8 cellular contexts compared by ENCODE assay signal in genomic region chr14:65164068-65164824, GRCh38.
A peak's percentile ranks its signal among the peaks of the same experiment; 100 is the strongest.
DNase-seq lines count a peak whose midpoint lies in the region; ATAC-seq lines count a peak whose summit lies in the region.

No MANE protein-coding gene starts in this region.

- no peaks in the 10 kb centered on the region for H3K9me3 ChIP-seq in T-helper 17 cell (ENCODE audit: control insufficient read depth, low read length, poor library complexity, severe bottlenecking)

- no peak overlapping the region for H3K4me3 Mint-ChIP-seq in activated T-cell treated with anti-CD3 and anti-CD28 coated beads, Interleukin-2, amount 50 U/mL, for 24 hours
- H3K4me3 Mint-ChIP-seq in T-helper 17 cell: no peak overlapping the region
- H3K4me3 Mint-ChIP-seq in effector memory CD8-positive, alpha-beta T cell: no peak overlapping the region

- H3K27me3 Mint-ChIP-seq in activated T-cell treated with anti-CD3 and anti-CD28 coated beads, Interleukin-2, amount 50 U/mL, for 24 hours: peaks cover 3% of the 10 kb centered on the region
- no peaks in the 10 kb centered on the region for H3K27me3 Mint-ChIP-seq in T-helper 17 cell
- H3K27me3 Mint-ChIP-seq in effector memory CD8-positive, alpha-beta T cell: peaks cover 0 to 13% of the 10 kb centered on the region in 2 donors

- peaks cover 19% of the 10 kb centered on the region for H3K4me1 Mint-ChIP-seq in activated T-cell treated with anti-CD3 and anti-CD28 coated beads, Interleukin-2, amount 50 U/mL, for 24 hours (ENCODE audit: low read depth)
- H3K4me1 Mint-ChIP-seq in T-helper 17 cell: peaks cover 10% of the 10 kb centered on the region
- H3K4me1 Mint-ChIP-seq in effector memory CD8-positive, alpha-beta T cell (ENCODE audit: low read depth in 2 of 2): no peaks in the 10 kb centered on the region

- DNase-seq in activated T-cell treated with anti-CD3 and anti-CD28 coated beads for 4 hours (peak; percentile 17), MV-4-11 (lab: John Stamatoyannopoulos, UW) (peak; percentile 38), T-helper 17 cell (peak in 1 of 3 donors; percentile 26), mucosa of gallbladder (ENCODE audit: low spot score) (peak; percentile 23)
- DNase-seq in activated T-cell treated with anti-CD3 and anti-CD28 coated beads, Interleukin-2, amount 50 U/mL, for 24 hours: no peak
- DNase-seq in effector memory CD8-positive, alpha-beta T cell: peak; percentile 19 to 31 (median 23)
- DNase-seq in NK-92 treated with Interleukin-12 subunit alpha and Interleukin-12 subunit beta, amount 100 ng/mL, for 24 hours (lab: John Stamatoyannopoulos, UW): no peak

- no peaks in the 10 kb centered on the region for H3K9me3 Mint-ChIP-seq in activated T-cell treated with anti-CD3 and anti-CD28 coated beads, Interleukin-2, amount 50 U/mL, for 24 hours
- no peaks in the 10 kb centered on the region for H3K9me3 Mint-ChIP-seq in effector memory CD8-positive, alpha-beta T cell

- no peaks in the 10 kb centered on the region for H3K36me3 Mint-ChIP-seq in activated T-cell treated with anti-CD3 and anti-CD28 coated beads, Interleukin-2, amount 50 U/mL, for 24 hours (ENCODE audit: low read depth)
- H3K36me3 Mint-ChIP-seq in T-helper 17 cell (ENCODE audit: low read depth): no peaks in the 10 kb centered on the region
- no peaks in the 10 kb centered on the region for H3K36me3 Mint-ChIP-seq in effector memory CD8-positive, alpha-beta T cell (ENCODE audit: insufficient read depth)

- ATAC-seq in T-helper 17 cell: peak; percentile 71
- ATAC-seq in effector memory CD8-positive, alpha-beta T cell (replicated peaks): peak; percentile 36
- no peak for ATAC-seq in GM18517 (IDR thresholded peaks at IDR 0.05; ENCODE audit: unreplicated experiment)

- no peak overlapping the region for H3K27ac Mint-ChIP-seq in activated T-cell treated with anti-CD3 and anti-CD28 coated beads, Interleukin-2, amount 50 U/mL, for 24 hours
- H3K27ac Mint-ChIP-seq in T-helper 17 cell: no peak overlapping the region
- H3K27ac Mint-ChIP-seq in effector memory CD8-positive, alpha-beta T cell: no peak overlapping the region

Comparison
In these comparisons a context has a peak if more than half of its experiments do, and no peak if none do; other contexts are left out.
1. DNase-seq: peak in activated T-cell treated with anti-CD3 and anti-CD28 coated beads for 4 hours (single experiment), MV-4-11 (single experiment), effector memory CD8-positive, alpha-beta T cell (3 of 3) and mucosa of gallbladder (single experiment); none in activated T-cell treated with anti-CD3 and anti-CD28 coated beads, Interleukin-2, amount 50 U/mL, for 24 hours (single experiment) and NK-92 treated with Interleukin-12 subunit alpha and Interleukin-12 subunit beta, amount 100 ng/mL, for 24 hours (single experiment).